Comparison of ENCODE assay signal across 10 cellular contexts in genomic region chr1:225767591-225768540, GRCh38. TPM values are rescaled to one million over a fixed set of nuclear protein-coding genes. Genes with fewer than 3 reads are reported as not detected.
DNase-seq lines count a peak whose midpoint lies in the region; ATAC-seq and TF ChIP-seq lines count a peak whose summit lies in the region.
"Had no signal": no experiment of that assay in that cellular context is flagged by ENCODE, and none has a peak within 500 bp of the region (broad histone marks: within the 10 kb centered on the region; RNA-seq: fewer than 3 reads in every experiment).

No MANE protein-coding gene starts in this region.

- H3K4me3 Mint-ChIP-seq in naive thymus-derived CD4-positive, alpha-beta T cell = no peak overlapping the region
- H3K4me3 Mint-ChIP-seq: naive B cell had no signal

- H3K4me3 ChIP-seq in HCT116 (replicated peaks in 1 of 2; ENCODE audit: low read depth in 1 of 2, low read length in 2 of 2) = no peak overlapping the region
- no peak overlapping the region for H3K4me3 ChIP-seq in cardiac muscle cell
- no peak overlapping the region for H3K4me3 ChIP-seq in sigmoid colon
- H3K4me3 ChIP-seq in naive thymus-derived CD4-positive, alpha-beta T cell (ENCODE audit: low read length) = no peak overlapping the region

- H2AFZ ChIP-seq in HCT116 (ENCODE audit: low read depth, low read length, poor library complexity, severe bottlenecking) = no peak overlapping the region

- no peak overlapping the region for H3K9ac ChIP-seq in HCT116 (ENCODE audit: low read length)

- DNase-seq in HCT116 (ENCODE audit: low read depth, low spot score) (no peak), cardiac muscle cell (ENCODE audit: low read depth in 1 of 2, low spot score in 1 of 2) (peak in 1 of 2 donors; percentile 89), sigmoid colon (peak; percentile 76), HEK293T (ENCODE audit: extremely low spot score) (no peak), cerebellar nuclear complex (lab: John Stamatoyannopoulos, UW) (no peak)
- DNase-seq in stimulated activated CD4-positive, alpha-beta T cell treated with anti-CD3 and anti-CD28 coated beads, Interleukin-12 subunit alpha, Interleukin-12 subunit beta, amount 100 ng/mL, for 4 hours = no peak
- no peak for DNase-seq in naive thymus-derived CD4-positive, alpha-beta T cell
- DNase-seq: activated CD4-positive, alpha-beta T cell treated with anti-CD3 and anti-CD28 coated beads for 1 hour; naive B cell had no signal

- H3K79me2 ChIP-seq in HCT116 (ENCODE audit: insufficient read depth, low read length) = no peaks in the 10 kb centered on the region

- H3K36me3 ChIP-seq in HCT116 (ENCODE audit: control insufficient read depth in 1 of 2, insufficient read depth in 2 of 2, low read length in 2 of 2) (no peaks in the 10 kb centered on the region), cardiac muscle cell (no peaks in the 10 kb centered on the region), sigmoid colon (no peaks in the 10 kb centered on the region)
- no peaks in the 10 kb centered on the region for H3K36me3 ChIP-seq in naive thymus-derived CD4-positive, alpha-beta T cell (ENCODE audit: control insufficient read depth in 2 of 3, insufficient read depth in 3 of 3, low read length in 3 of 3)

- H3K27me3 Mint-ChIP-seq in naive thymus-derived CD4-positive, alpha-beta T cell = peaks cover 0 to 8% (median 0%) of the 10 kb centered on the region in 5 donors
- H3K27me3 Mint-ChIP-seq: naive B cell had no signal

- ATAC-seq in HCT116 = no peak
- no peak for ATAC-seq in naive thymus-derived CD4-positive, alpha-beta T cell

- CTCF ChIA-PET in HCT116 (lab: Charles Lee) = interaction anchor here (2.2 to 2.8 kb wide), 2 partner anchors 10 to 293 kb away, joined by 8 to 11 read pairs; partner anchors contain the start of gene SRP9
- CTCF ChIA-PET in HEK293T (lab: Yijun Ruan, JAX) = interaction anchor here (0.6 to 2.6 kb wide), 10 partner anchors 10 to 293 kb away, joined by 3 to 13 read pairs (median 3); partner anchors contain the start of gene SRP9
- CTCF ChIA-PET in naive thymus-derived CD4-positive, alpha-beta T cell (lab: Charles Lee) = interaction anchor here (0.8 kb wide), 1 partner anchor 224 kb away, joined by 4 read pairs; no protein-coding TSS in a partner anchor

- RAD21 ChIA-PET in HCT116 (lab: Charles Lee; ENCODE audit: low non-redundant PET in 1 of 2, low total read pairs in 2 of 2, uncharacterized antibody in 2 of 2, unreplicated experiment in 2 of 2) = no interaction called here

- TF ChIP-seq CTCF in HCT116 (IDR thresholded peaks at IDR 0.05 in 2 of 3, conservative IDR thresholded peaks at IDR 0.05 in 1 of 3; ENCODE audit: borderline replicate concordance in 1 of 3, insufficient read depth in 1 of 3, low read depth in 2 of 3, low read length in 2 of 3) (no peak), cardiac muscle cell (IDR thresholded peaks at IDR 0.05; ENCODE audit: low read depth, low read length) (no peak), sigmoid colon (IDR thresholded peaks at IDR 0.05) (no peak)

- peaks cover 0 to 9% (median 0%) of the 10 kb centered on the region in 7 donors for H3K4me1 Mint-ChIP-seq in naive thymus-derived CD4-positive, alpha-beta T cell

- no peaks in the 10 kb centered on the region for H3K9me3 Mint-ChIP-seq in naive thymus-derived CD4-positive, alpha-beta T cell
- H3K9me3 Mint-ChIP-seq: naive B cell had no signal

- no peak for TF ChIP-seq RAD21 in HCT116 (IDR thresholded peaks at IDR 0.05; ENCODE audit: low read depth)

- WGBS in sigmoid colon, 2 donors = 66 to 70% methylated on average over 17 of the region's 17 CpGs

- no peak for TF ChIP-seq POLR2A in HCT116 (IDR thresholded peaks at IDR 0.05; ENCODE audit: borderline replicate concordance, extremely low read depth, insufficient read depth, insufficient read length)
- no peak for TF ChIP-seq POLR2A in sigmoid colon (IDR thresholded peaks at IDR 0.05)

- H3K27ac Mint-ChIP-seq in naive thymus-derived CD4-positive, alpha-beta T cell = no peak overlapping the region

- no peak for TF ChIP-seq EP300 in sigmoid colon (IDR thresholded peaks at IDR 0.05)

- no peak overlapping the region for H3K4me2 ChIP-seq in HCT116 (ENCODE audit: low read length)

- intact Hi-C loops in HCT116 (cut with micrococcal nuclease) = no loop called here
- intact Hi-C loops in sigmoid colon (cut with DNase I) = loop anchor here (2.0 kb wide), 1 partner anchor 105 kb away; no protein-coding TSS in a partner anchor
- intact Hi-C loops in naive thymus-derived CD4-positive, alpha-beta T cell (cut with micrococcal nuclease) = no loop called here

- H3K4me1 ChIP-seq in HCT116 (ENCODE audit: control insufficient read depth in 1 of 2, insufficient read depth in 2 of 2, low read length in 2 of 2) (peaks cover 15 to 27% of the 10 kb centered on the region in 2 experiments; a peak in 2 of 4 replicates), cardiac muscle cell (ENCODE audit: low read depth) (peaks cover 26% of the 10 kb centered on the region), sigmoid colon (peaks cover 0 to 74% (median 71%) of the 10 kb centered on the region in 4 donors)
- no peaks in the 10 kb centered on the region for H3K4me1 ChIP-seq in naive thymus-derived CD4-positive, alpha-beta T cell (ENCODE audit: control insufficient read depth in 2 of 2, insufficient read depth in 2 of 2, low read length in 2 of 2)

- no peaks in the 10 kb centered on the region for H3K9me2 ChIP-seq in HCT116 (ENCODE audit: insufficient read depth)

- H3K9me3 ChIP-seq in HCT116 (ENCODE audit: control insufficient read depth in 1 of 2, insufficient read depth in 1 of 2, low read depth in 1 of 2, low read length in 2 of 2) = no peaks in the 10 kb centered on the region
- H3K9me3 ChIP-seq in cardiac muscle cell (ENCODE audit: low read depth) = no peaks in the 10 kb centered on the region
- no peaks in the 10 kb centered on the region for H3K9me3 ChIP-seq in sigmoid colon
- no peaks in the 10 kb centered on the region for H3K9me3 ChIP-seq in naive thymus-derived CD4-positive, alpha-beta T cell (ENCODE audit: control insufficient read depth in 2 of 3, low read length in 3 of 3)

- H3K36me3 Mint-ChIP-seq in naive thymus-derived CD4-positive, alpha-beta T cell = no peaks in the 10 kb centered on the region
- H3K36me3 Mint-ChIP-seq: naive B cell had no signal

- H3K27ac ChIP-seq in HCT116 (ENCODE audit: low read depth, low read length) (no peak overlapping the region), cardiac muscle cell (peak overlapping the region; percentile 7), sigmoid colon (peak overlapping the region; percentile 61 to 70 (median 67))
- no peak overlapping the region for H3K27ac ChIP-seq in naive thymus-derived CD4-positive, alpha-beta T cell (ENCODE audit: low read depth, low read length)

- no TSS peak for BruUV-seq in HCT116 (replicated peaks; lab: Mats Ljungman, UMichigan)

- no peaks in the 10 kb centered on the region for H4K20me1 ChIP-seq in HCT116 (ENCODE audit: insufficient read depth)

- H3K27me3 ChIP-seq in HCT116 (ENCODE audit: insufficient read depth, low read length) (no peaks in the 10 kb centered on the region), cardiac muscle cell (no peaks in the 10 kb centered on the region), sigmoid colon (no peaks in the 10 kb centered on the region)
- no peaks in the 10 kb centered on the region for H3K27me3 ChIP-seq in naive thymus-derived CD4-positive, alpha-beta T cell (ENCODE audit: control insufficient read depth in 2 of 2, insufficient read depth in 2 of 2, low read length in 2 of 2)

- POLR2A ChIA-PET in HCT116 (lab: Charles Lee) = no interaction called here
- POLR2A ChIA-PET in HEK293T (lab: Yijun Ruan, JAX) = interaction anchor here (0.7 to 4.0 kb wide), 7 partner anchors 10 to 220 kb away, joined by 3 to 41 read pairs (median 6); partner anchors contain the start of genes ENAH and SRP9
- POLR2A ChIA-PET in naive thymus-derived CD4-positive, alpha-beta T cell (lab: Charles Lee) = interaction anchor here (0.6 to 1.7 kb wide), 4 partner anchors 8 to 138 kb away, joined by 3 to 11 read pairs (median 5); partner anchors contain the start of gene SRP9

TF ChIP-seq in HCT116, 20 proteins besides CTCF, POLR2A, EP300 and RAD21 (continues in another document):
- peak; percentile 98 for TF ChIP-seq TCF7L2 (IDR thresholded peaks at IDR 0.05; ENCODE audit: borderline replicate concordance, extremely low read depth, insufficient read depth, insufficient read length)

TF ChIP-seq in PFSK-1, 5 proteins besides CTCF, POLR2A, EP300 and RAD21:
- TF ChIP-seq SIN3A (IDR thresholded peaks at IDR 0.05; ENCODE audit: borderline replicate concordance, insufficient read depth, low read length) (no peak; the same call in 1 of the 2 replicates), FOXP2 (optimal IDR thresholded peaks at IDR 0.05; ENCODE audit: borderline replicate concordance, extremely low read depth, extremely low read length, insufficient read depth) (peak; percentile 73)

TF ChIP-seq in HEK293T, 16 proteins besides CTCF, POLR2A, EP300 and RAD21 (continues in another document):
- no peak for TF ChIP-seq FOXM1 (IDR thresholded peaks at IDR 0.05; ENCODE audit: borderline replicate concordance)
- no peak for TF ChIP-seq TARDBP (IDR thresholded peaks at IDR 0.05)
- no peak for TF ChIP-seq SUZ12 (IDR thresholded peaks at IDR 0.05)
- TF ChIP-seq ZNF384 (IDR thresholded peaks at IDR 0.05) = no peak
- no peak for TF ChIP-seq SP1 (IDR thresholded peaks at IDR 0.05)
- no peak for TF ChIP-seq HDGF (IDR thresholded peaks at IDR 0.05; ENCODE audit: borderline replicate concordance)
- TF ChIP-seq ARNT (IDR thresholded peaks at IDR 0.05) = no peak
- TF ChIP-seq BHLHE40 (IDR thresholded peaks at IDR 0.05; ENCODE audit: borderline replicate concordance) = no peak
- TF ChIP-seq L3MBTL2 (conservative IDR thresholded peaks at IDR 0.05) = no peak
- no peak for TF ChIP-seq ELF4 (IDR thresholded peaks at IDR 0.05)
- no peak for TF ChIP-seq FOXK2 (IDR thresholded peaks at IDR 0.05)

RNA-seq across cellular contexts. Expression of gene SRP9, which starts 9.8 kb away (rescaled TPM):
- total RNA-seq in HCT116 (2021; ENCODE audit: unreplicated experiment) = 220 TPM
- 136 and 141 TPM in 2 replicates for polyA plus RNA-seq in HCT116 (2012)
- polyA plus RNA-seq in PFSK-1 (2012; ENCODE audit: insufficient read length, low read depth) = 172 TPM
- total RNA-seq in cardiac muscle cell = 167 and 241 TPM in 2 replicates
- polyA plus RNA-seq in cardiac muscle cell = 435 and 466 TPM in 2 replicates
- 100 to 1,000 TPM; 148 to 270 (median 220) TPM for total RNA-seq in sigmoid colon
- 100 to 1,000 TPM; 262 to 513 (median 358) TPM for polyA plus RNA-seq in sigmoid colon
- total RNA-seq in naive thymus-derived CD4-positive, alpha-beta T cell = 100 to 1,000 TPM in 3 of 5 experiments, 10 to 100 TPM in 2; 76.1 to 193 (median 145) TPM
- 100 to 1,000 TPM; 179 to 349 TPM for polyA plus RNA-seq in naive thymus-derived CD4-positive, alpha-beta T cell

RNA-seq across cellular contexts. Expression of gene EPHX1, which starts 42.1 kb away (rescaled TPM):
- total RNA-seq in HCT116 (2021; ENCODE audit: unreplicated experiment) (44.6 TPM), cardiac muscle cell (15.8 and 18.0 TPM in 2 replicates), sigmoid colon (10 to 100 TPM; 43.6 to 78.9 (median 67.7) TPM)
- polyA plus RNA-seq in HCT116 (2012) = 58.8 and 64.6 TPM in 2 replicates
- 30.1 TPM for polyA plus RNA-seq in PFSK-1 (2012; ENCODE audit: insufficient read length, low read depth)
- polyA plus RNA-seq in cardiac muscle cell (18.7 and 33.8 TPM in 2 replicates), sigmoid colon (10 to 100 TPM in 2 of 3 donors, 1 to 10 TPM in 1; 6.9 to 26.6 (median 14.4) TPM)
- total RNA-seq in naive thymus-derived CD4-positive, alpha-beta T cell = 1 to 10 TPM; 1.5 to 3.2 (median 2.0) TPM
- polyA plus RNA-seq in naive thymus-derived CD4-positive, alpha-beta T cell = under 1 TPM; 0.66 to 0.83 TPM

Comparison
In these comparisons a context has a peak if more than half of its experiments do, and no peak if none do; other contexts are left out.
1. H3K27ac ChIP-seq: peak in cardiac muscle cell (single experiment) and sigmoid colon (4 of 4); none in HCT116 (single experiment) and naive thymus-derived CD4-positive, alpha-beta T cell (single experiment).